ENCODE assay signal across 26 cellular contexts in the genomic region with DNA sequence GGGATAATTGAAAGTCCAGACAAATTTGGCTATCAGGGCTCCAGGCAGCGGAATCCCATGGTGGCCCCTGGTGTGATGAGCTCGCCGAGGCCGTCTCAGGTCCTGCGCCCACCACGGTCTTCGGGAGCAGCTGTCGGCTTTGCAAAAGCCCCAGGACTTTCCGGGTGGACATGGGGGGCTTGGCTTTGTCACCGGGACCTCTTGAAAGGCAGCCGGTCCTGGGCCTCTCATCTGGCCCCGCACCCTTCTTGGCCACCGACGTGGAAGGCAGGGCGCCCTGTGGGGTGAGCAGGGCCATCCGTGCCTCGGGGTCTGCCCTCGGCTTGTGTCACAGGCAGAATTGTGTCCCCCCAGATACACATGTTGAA.
"Had no signal": no experiment of that assay in that cellular context is flagged by ENCODE, and none has a peak within 500 bp of the region (broad histone marks: within the 10 kb centered on the region; RNA-seq: fewer than 3 reads in every experiment).

No MANE protein-coding gene starts in this region.

- H3K36me3 ChIP-seq: colonic mucosa, gastrocnemius medialis, neutrophil, pancreas, sigmoid colon, tibial artery had no signal

- H3K4me3 ChIP-seq: colonic mucosa, gastrocnemius medialis, pancreas, sigmoid colon, testis, tibial artery had no signal

- H3K4me3 Mint-ChIP-seq: dendritic cell treated with granulocyte-macrophage colony-stimulating factor and Interleukin-4, amounts not matched to agents 40 ng/mL and 50 ng/mL, for 4 days; endodermal cell; immature natural killer cell; natural killer cell; stimulated activated memory B cell treated with anti-CD40 and anti-IgM and Interleukin-4, amounts not matched to agents 10 μg/mL and 1 μg/mL and 100 μg/mL, for 72 hours; type B pancreatic cell had no signal

- H3K36me3 Mint-ChIP-seq: immature natural killer cell; natural killer cell; stimulated activated memory B cell treated with anti-CD40 and anti-IgM and Interleukin-4, amounts not matched to agents 10 μg/mL and 1 μg/mL and 100 μg/mL, for 72 hours; type B pancreatic cell had no signal

- H3K4me1 ChIP-seq: colonic mucosa, gastrocnemius medialis, pancreas, sigmoid colon, testis had no signal

- H3K27me3 Mint-ChIP-seq: dendritic cell treated with granulocyte-macrophage colony-stimulating factor and Interleukin-4, amounts not matched to agents 40 ng/mL and 50 ng/mL, for 4 days; progenitor cell of endocrine pancreas; type B pancreatic cell had no signal

- H3K27ac ChIP-seq: colonic mucosa, epithelial cell of prostate, gastrocnemius medialis, neutrophil, pancreas, sigmoid colon, testis, tibial artery had no signal

- H3K9me3 Mint-ChIP-seq: immature natural killer cell, natural killer cell had no signal

- FAIRE-seq: pancreas had no signal

- H3K9me3 ChIP-seq: colonic mucosa, gastrocnemius medialis, neutrophil, pancreas, sigmoid colon, testis had no signal

- H3K27ac Mint-ChIP-seq: dendritic cell treated with granulocyte-macrophage colony-stimulating factor and Interleukin-4, amounts not matched to agents 40 ng/mL and 50 ng/mL, for 4 days; endodermal cell; immature natural killer cell; natural killer cell; progenitor cell of endocrine pancreas; stimulated activated memory B cell treated with anti-CD40 and anti-IgM and Interleukin-4, amounts not matched to agents 10 μg/mL and 1 μg/mL and 100 μg/mL, for 72 hours; type B pancreatic cell had no signal

- DNase-seq: caudate nucleus; cerebellar nuclear complex; colonic mucosa; effector CD8-positive, alpha-beta T cell; endodermal cell; foreskin fibroblast; gastrocnemius medialis; hypothalamus; immature natural killer cell; islet precursor cell; natural killer cell; sigmoid colon; stimulated activated CD4-positive, alpha-beta T cell treated with anti-CD3 and anti-CD28 coated beads, Interleukin-4, amount 100 ng/mL, for 4 hours; stimulated activated naive CD8-positive, alpha-beta T cell treated with anti-CD3 and anti-CD28 coated beads, Interleukin-15, Interleukin-2, amounts not matched to agents 100 U/mL and 50 U/mL, for 24 hours; substantia nigra; testis; tibial artery had no signal

- H3K27me3 ChIP-seq: colonic mucosa, neutrophil, pancreas, testis had no signal

- ATAC-seq: esophagus mucosa; gastrocnemius medialis; left lobe of liver; natural killer cell; pancreas; stimulated activated memory B cell treated with anti-CD40 and anti-IgM and Interleukin-4, amounts not matched to agents 10 μg/mL and 1 μg/mL and 100 μg/mL, for 72 hours; stimulated activated naive CD8-positive, alpha-beta T cell treated with anti-CD3 and anti-CD28 coated beads, Interleukin-15, Interleukin-2, amounts not matched to agents 100 U/mL and 50 U/mL, for 24 hours had no signal

- H3K4me1 Mint-ChIP-seq: endodermal cell; immature natural killer cell; natural killer cell; stimulated activated memory B cell treated with anti-CD40 and anti-IgM and Interleukin-4, amounts not matched to agents 10 μg/mL and 1 μg/mL and 100 μg/mL, for 72 hours had no signal
